Comparison of ENCODE assay signal across 28 cellular contexts in genomic region chr1:37540036-37540785, GRCh38. TPM values are rescaled to one million over a fixed set of nuclear protein-coding genes. Genes with fewer than 3 reads are reported as not detected.
"Had no signal": no experiment of that assay in that cellular context is flagged by ENCODE, and none has a peak within 500 bp of the region (broad histone marks: within the 10 kb centered on the region; RNA-seq: fewer than 3 reads in every experiment).

No MANE protein-coding gene starts in this region.

- H3K9me3 ChIP-seq: ascending aorta had no signal

- H3K27ac ChIP-seq: ascending aorta had no signal

- H3K4me1 ChIP-seq: ascending aorta had no signal

- H3K4me1 Mint-ChIP-seq: brain had no signal

- ATAC-seq: activated naive CD4-positive, alpha-beta T cell treated with anti-CD3 and anti-CD28 coated beads, Interleukin-2, amount 50 U/mL, for 72 hours; esophagus mucosa; T-helper 17 cell had no signal

- H3K9me3 Mint-ChIP-seq: activated CD4-positive, alpha-beta memory T cell treated with anti-CD3 and anti-CD28 coated beads, Interleukin-2, amount 10 ng/mL, durations not matched to agents 7 days and 5 days; activated CD4-positive, alpha-beta T cell treated with anti-CD3 and anti-CD28 coated beads, Interleukin-2, amount 10 ng/mL, durations not matched to agents 7 days and 5 days; activated naive CD4-positive, alpha-beta T cell treated with anti-CD3 and anti-CD28 coated beads, Interleukin-2, amount 10 ng/mL, durations not matched to agents 7 days and 5 days; activated naive CD4-positive, alpha-beta T cell treated with anti-CD3 and anti-CD28 coated beads, Interleukin-2, amount 50 U/mL, for 72 hours; activated naive CD8-positive, alpha-beta T cell treated with anti-CD3 and anti-CD28 coated beads, Interleukin-2, amount 10 ng/mL, durations not matched to agents 7 days and 5 days; activated T-helper 1 cell treated with anti-CD3 and anti-CD28 coated beads, Interleukin-12 subunit alpha, Interleukin-12 subunit beta, Interleukin-2, Interleukin-4 antibody, amounts not matched to agents 30 ng/mL and 10 ng/mL and 1 ng/mL, durations not matched to agents 14 hours and 24 hours and 36 hours; activated T-helper 2 cell treated with anti-CD3 and anti-CD28 coated beads, Interferon-gamma antibody, Interleukin-2, Interleukin-4, amounts not matched to agents 10 μg/mL and 5 μg/mL and 100 μg/mL, durations not matched to agents 14 hours and 24 hours and 36 hours; brain; T-helper 2 cell treated with Interferon-gamma antibody and Interleukin-4, amounts not matched to agents 5 μg/mL and 100 μg/mL, for 36 hours had no signal

- H3K27me3 Mint-ChIP-seq: activated CD4-positive, alpha-beta memory T cell treated with anti-CD3 and anti-CD28 coated beads, Interleukin-2, amount 10 ng/mL, durations not matched to agents 7 days and 5 days; activated CD4-positive, alpha-beta T cell treated with anti-CD3 and anti-CD28 coated beads, Interleukin-2, amount 10 ng/mL, durations not matched to agents 7 days and 5 days; activated naive CD4-positive, alpha-beta T cell treated with anti-CD3 and anti-CD28 coated beads, Interleukin-2, amount 10 ng/mL, durations not matched to agents 7 days and 5 days; activated naive CD8-positive, alpha-beta T cell treated with anti-CD3 and anti-CD28 coated beads, Interleukin-2, amount 10 ng/mL, durations not matched to agents 7 days and 5 days; brain; T-helper 17 cell had no signal

- H3K27me3 ChIP-seq: ascending aorta had no signal

- H3K27ac Mint-ChIP-seq: activated CD4-positive, alpha-beta memory T cell treated with anti-CD3 and anti-CD28 coated beads, Interleukin-2, amount 10 ng/mL, durations not matched to agents 7 days and 5 days; activated CD4-positive, alpha-beta T cell treated with anti-CD3 and anti-CD28 coated beads, Interleukin-2, amount 10 ng/mL, durations not matched to agents 7 days and 5 days; activated naive CD4-positive, alpha-beta T cell treated with anti-CD3 and anti-CD28 coated beads, Interleukin-2, amount 10 ng/mL, durations not matched to agents 7 days and 5 days; activated naive CD4-positive, alpha-beta T cell treated with anti-CD3 and anti-CD28 coated beads, Interleukin-2, amount 50 U/mL, for 72 hours; activated naive CD8-positive, alpha-beta T cell treated with anti-CD3 and anti-CD28 coated beads, Interleukin-2, amount 10 ng/mL, durations not matched to agents 7 days and 5 days; activated T-helper 1 cell treated with anti-CD3 and anti-CD28 coated beads, Interleukin-12 subunit alpha, Interleukin-12 subunit beta, Interleukin-2, Interleukin-4 antibody, amounts not matched to agents 30 ng/mL and 10 ng/mL and 1 ng/mL, durations not matched to agents 14 hours and 24 hours and 36 hours; activated T-helper 2 cell treated with anti-CD3 and anti-CD28 coated beads, Interferon-gamma antibody, Interleukin-2, Interleukin-4, amounts not matched to agents 10 μg/mL and 5 μg/mL and 100 μg/mL, durations not matched to agents 14 hours and 24 hours and 36 hours; brain; T-helper 17 cell; T-helper 2 cell treated with Interferon-gamma antibody and Interleukin-4, amounts not matched to agents 5 μg/mL and 100 μg/mL, for 36 hours had no signal

- FAIRE-seq: bronchial epithelial cell, colon, endometrium had no signal

- H3K4me3 ChIP-seq: ascending aorta had no signal

- DNase-seq: activated CD4-positive, alpha-beta memory T cell treated with anti-CD3 and anti-CD28 coated beads, Interleukin-2, amount 10 ng/mL, durations not matched to agents 7 days and 5 days; activated CD4-positive, alpha-beta T cell treated with anti-CD3 and anti-CD28 coated beads for 1 hour; activated CD4-positive, alpha-beta T cell treated with anti-CD3 and anti-CD28 coated beads for 4 hours; activated CD4-positive, alpha-beta T cell treated with anti-CD3 and anti-CD28 coated beads, Interleukin-2, amount 10 ng/mL, durations not matched to agents 7 days and 5 days; activated CD4-positive, alpha-beta T cell treated with anti-CD3 and anti-CD28 coated beads, Interleukin-2, amount 50 U/mL, for 4 hours; activated CD8-positive, alpha-beta memory T cell treated with anti-CD3 and anti-CD28 coated beads, Interleukin-2, amount 50 U/mL, for 48 hours; activated effector memory CD4-positive, alpha-beta T cell treated with anti-CD3 and anti-CD28 coated beads, Interleukin-2, amount 50 U/mL, for 16 hours; activated naive CD4-positive, alpha-beta T cell treated with anti-CD3 and anti-CD28 coated beads, Interleukin-2, amount 10 ng/mL, durations not matched to agents 7 days and 5 days; activated naive CD8-positive, alpha-beta T cell treated with anti-CD3 and anti-CD28 coated beads, Interleukin-2, amount 10 ng/mL, durations not matched to agents 7 days and 5 days; activated T-cell treated with anti-CD3 and anti-CD28 coated beads for 4 hours; activated T-cell treated with anti-CD3 and anti-CD28 coated beads, Interleukin-2, amount 50 U/mL, for 48 hours; cortex of kidney; effector CD8-positive, alpha-beta T cell; foreskin fibroblast; head of caudate nucleus; T-helper 1 cell; T-helper 17 cell; T1000 had no signal

- H3K4me3 Mint-ChIP-seq: activated CD4-positive, alpha-beta memory T cell treated with anti-CD3 and anti-CD28 coated beads, Interleukin-2, amount 10 ng/mL, durations not matched to agents 7 days and 5 days; activated CD4-positive, alpha-beta T cell treated with anti-CD3 and anti-CD28 coated beads, Interleukin-2, amount 10 ng/mL, durations not matched to agents 7 days and 5 days; activated naive CD4-positive, alpha-beta T cell treated with anti-CD3 and anti-CD28 coated beads, Interleukin-2, amount 10 ng/mL, durations not matched to agents 7 days and 5 days; activated naive CD8-positive, alpha-beta T cell treated with anti-CD3 and anti-CD28 coated beads, Interleukin-2, amount 10 ng/mL, durations not matched to agents 7 days and 5 days; activated T-helper 1 cell treated with anti-CD3 and anti-CD28 coated beads, Interleukin-12 subunit alpha, Interleukin-12 subunit beta, Interleukin-2, Interleukin-4 antibody, amounts not matched to agents 30 ng/mL and 10 ng/mL and 1 ng/mL, durations not matched to agents 14 hours and 24 hours and 36 hours; brain; T-helper 17 cell; T-helper 2 cell treated with Interferon-gamma antibody and Interleukin-4, amounts not matched to agents 5 μg/mL and 100 μg/mL, for 36 hours had no signal

RNA-seq across cellular contexts. Expression of gene DNALI1, which starts 16.5 kb away (rescaled TPM):
- total RNA-seq: activated naive CD4-positive, alpha-beta T cell treated with anti-CD3 and anti-CD28 coated beads, Interleukin-2, amount 50 U/mL, for 72 hours; activated T-helper 1 cell treated with anti-CD3 and anti-CD28 coated beads, Interleukin-12 subunit alpha, Interleukin-12 subunit beta, Interleukin-2, Interleukin-4 antibody, amounts not matched to agents 30 ng/mL and 10 ng/mL and 1 ng/mL, durations not matched to agents 14 hours and 24 hours and 36 hours; activated T-helper 2 cell treated with anti-CD3 and anti-CD28 coated beads, Interferon-gamma antibody, Interleukin-2, Interleukin-4, amounts not matched to agents 10 μg/mL and 5 μg/mL and 100 μg/mL, durations not matched to agents 14 hours and 24 hours and 36 hours; T-helper 17 cell had no signal
